Comparison of ENCODE assay signal across 2 cellular contexts in genomic region chr17:3800362-3801042, GRCh38.
TF ChIP-seq lines count a peak whose summit lies in the region.

No MANE protein-coding gene starts in this region.

TF ChIP-seq in IMR-90, 13 proteins besides CTCF, POLR2A, EP300 and RAD21:
- no peak for TF ChIP-seq CEBPB (IDR thresholded peaks at IDR 0.05; ENCODE audit: low read depth, low read length)
- no peak for TF ChIP-seq FOS (IDR thresholded peaks at IDR 0.05; ENCODE audit: low read depth, low read length)
- TF ChIP-seq RFX5 (IDR thresholded peaks at IDR 0.05; ENCODE audit: low read depth, low read length) = no peak
- TF ChIP-seq, protein P1, sequence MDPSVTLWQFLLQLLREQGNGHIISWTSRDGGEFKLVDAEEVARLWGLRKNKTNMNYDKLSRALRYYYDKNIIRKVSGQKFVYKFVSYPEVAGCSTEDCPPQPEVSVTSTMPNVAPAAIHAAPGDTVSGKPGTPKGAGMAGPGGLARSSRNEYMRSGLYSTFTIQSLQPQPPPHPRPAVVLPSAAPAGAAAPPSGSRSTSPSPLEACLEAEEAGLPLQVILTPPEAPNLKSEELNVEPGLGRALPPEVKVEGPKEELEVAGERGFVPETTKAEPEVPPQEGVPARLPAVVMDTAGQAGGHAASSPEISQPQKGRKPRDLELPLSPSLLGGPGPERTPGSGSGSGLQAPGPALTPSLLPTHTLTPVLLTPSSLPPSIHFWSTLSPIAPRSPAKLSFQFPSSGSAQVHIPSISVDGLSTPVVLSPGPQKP (IDR thresholded peaks at IDR 0.05; ENCODE audit: borderline replicate concordance, low read depth, low read length) = no peak
- TF ChIP-seq NFE2L2 (IDR thresholded peaks at IDR 0.05; ENCODE audit: low read depth, low read length) = no peak
- no peak for TF ChIP-seq BHLHE40 (IDR thresholded peaks at IDR 0.05; ENCODE audit: low read depth, low read length)
- TF ChIP-seq SMC3 (IDR thresholded peaks at IDR 0.05; ENCODE audit: low read depth, low read length) = no peak
- TF ChIP-seq MAZ (IDR thresholded peaks at IDR 0.05; ENCODE audit: borderline replicate concordance, low read depth, low read length) = no peak
TF ChIP-seq in IMR-90: peak in this region for 0.

TF ChIP-seq in GM12891, 5 proteins besides CTCF, POLR2A, EP300 and RAD21:
- no peak for TF ChIP-seq TAF1 (IDR thresholded peaks at IDR 0.05; ENCODE audit: low read depth, low read length)
- TF ChIP-seq POU2F2 (IDR thresholded peaks at IDR 0.05; ENCODE audit: low read depth, low read length) = no peak
- TF ChIP-seq PAX5 (IDR thresholded peaks at IDR 0.05; ENCODE audit: insufficient read depth, low read length, severe bottlenecking) = no peak
- TF ChIP-seq POLR2AphosphoS5 (IDR thresholded peaks at IDR 0.05; ENCODE audit: low read depth, low read length) = no peak
- TF ChIP-seq SPI1 (IDR thresholded peaks at IDR 0.05; ENCODE audit: low read depth, low read length) = no peak
